Comparison of ENCODE assay signal across 23 cellular contexts in the genomic region with DNA sequence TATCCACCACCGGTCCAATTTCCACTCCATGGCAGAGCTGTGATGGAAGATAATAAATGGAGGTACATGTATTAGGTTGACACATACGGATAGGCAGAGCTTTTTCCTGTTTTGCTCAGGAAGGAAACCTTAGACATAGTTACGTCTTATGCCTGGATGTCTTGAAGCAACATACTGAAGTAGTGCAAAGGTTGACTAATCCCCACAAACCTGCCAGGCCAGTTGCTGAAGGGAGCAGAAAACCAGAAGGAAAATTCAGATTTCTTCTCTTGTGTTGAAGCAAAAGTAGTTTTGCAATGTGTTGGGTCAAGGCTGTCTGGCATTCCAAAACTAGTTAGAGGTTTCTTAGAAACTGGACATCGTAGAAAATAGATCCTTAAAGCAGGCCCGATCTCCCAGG.
"Had no signal": no experiment of that assay in that cellular context is flagged by ENCODE, and none has a peak within 500 bp of the region (broad histone marks: within the 10 kb centered on the region; RNA-seq: fewer than 3 reads in every experiment).

No MANE protein-coding gene starts in this region.

- DNase-seq: effector CD8-positive, alpha-beta T cell; endodermal cell; kidney; left lung; mesenchymal stem cell; midbrain; naive thymus-derived CD4-positive, alpha-beta T cell; nucleus accumbens; stimulated activated CD4-positive, alpha-beta T cell treated with anti-CD3 and anti-CD28 coated beads, Interleukin-12 subunit alpha, Interleukin-12 subunit beta, amount 100 ng/mL, for 4 hours; stimulated activated CD4-positive, alpha-beta T cell treated with anti-CD3 and anti-CD28 coated beads, Interleukin-1b, Interleukin-23, amount 100 ng/mL, for 48 hours; stimulated activated CD4-positive, alpha-beta T cell treated with anti-CD3 and anti-CD28 coated beads, Interleukin-4, amount 100 ng/mL, for 1 hour; stimulated activated CD8-positive, alpha-beta memory T cell treated with anti-CD3 and anti-CD28 coated beads, Interleukin-4, amount 100 ng/mL, for 48 hours; stimulated activated naive CD4-positive, alpha-beta T cell; stimulated activated naive CD8-positive, alpha-beta T cell treated with anti-CD3 and anti-CD28 coated beads, Interleukin-15, amount 100 ng/mL, for 72 hours; upper lobe of left lung; uterus had no signal

- H3K27ac Mint-ChIP-seq: endodermal cell; naive thymus-derived CD4-positive, alpha-beta T cell; nephron; stimulated activated naive CD8-positive, alpha-beta T cell treated with anti-CD3 and anti-CD28 coated beads, Interleukin-15, amount 100 ng/mL, for 72 hours had no signal

- FAIRE-seq: colon, frontal cortex, kidney had no signal

- H3K4me1 Mint-ChIP-seq: naive thymus-derived CD4-positive, alpha-beta T cell; nephron; stimulated activated naive CD8-positive, alpha-beta T cell treated with anti-CD3 and anti-CD28 coated beads, Interleukin-15, amount 100 ng/mL, for 72 hours had no signal

- H3K9me3 Mint-ChIP-seq: endodermal cell; naive thymus-derived CD4-positive, alpha-beta T cell; nephron; stimulated activated naive CD8-positive, alpha-beta T cell treated with anti-CD3 and anti-CD28 coated beads, Interleukin-15, amount 100 ng/mL, for 72 hours had no signal

- H3K4me3 Mint-ChIP-seq: endodermal cell; naive thymus-derived CD4-positive, alpha-beta T cell; nephron; stimulated activated naive CD8-positive, alpha-beta T cell treated with anti-CD3 and anti-CD28 coated beads, Interleukin-15, amount 100 ng/mL, for 72 hours had no signal

- H3K4me3 ChIP-seq: left lung, prostate gland, right atrium auricular region, smooth muscle cell, suprapubic skin, upper lobe of left lung, uterus had no signal

- H3K27me3 ChIP-seq: left lung, right atrium auricular region, suprapubic skin, upper lobe of left lung, uterus had no signal

- H3K36me3 ChIP-seq: left lung, prostate gland, right atrium auricular region, suprapubic skin, upper lobe of left lung, uterus had no signal
